In genomic region chr11:77418155-77418980, GRCh38 we compare ENCODE assay signal across 10 cellular contexts. TPM values are rescaled to one million over a fixed set of nuclear protein-coding genes. Genes with fewer than 3 reads are reported as not detected.
DNase-seq lines count a peak whose midpoint lies in the region; ATAC-seq and TF ChIP-seq lines count a peak whose summit lies in the region.
"Had no signal": no experiment of that assay in that cellular context is flagged by ENCODE, and none has a peak within 500 bp of the region (broad histone marks: within the 10 kb centered on the region; RNA-seq: fewer than 3 reads in every experiment).

No MANE protein-coding gene starts in this region.

- H3K27me3 Mint-ChIP-seq in WTC11 (ENCODE audit: low read depth), result no peaks in the 10 kb centered on the region

- peaks cover 73% of the 10 kb centered on the region for H3K4me1 Mint-ChIP-seq in WTC11

- DNase-seq in GM10266 (ENCODE audit: extremely low spot score) (peak; percentile 40), WTC11 (ENCODE audit: low spot score) (no peak), middle frontal gyrus (ENCODE audit: extremely low spot score, low spot score) (no peak), NCI-H146 treated with DMSO at 0.1 percent for 48 hours (lab: John Stamatoyannopoulos, UW; ENCODE audit: unreplicated experiment) (no peak)
- DNase-seq in stimulated activated CD8-positive, alpha-beta memory T cell treated with anti-CD3 and anti-CD28 coated beads, Interleukin-4, amount 100 ng/mL, for 48 hours, result no peak
- DNase-seq in stimulated activated naive CD4-positive, alpha-beta T cell (lab: John Stamatoyannopoulos, UW), result no peak
- DNase-seq: NCI-H187 treated with DMSO at 0.1 percent for 48 hours, right cardiac atrium had no signal

- POLR2A ChIA-PET in WTC11 (lab: Charles Lee), result no interaction called here

- ATAC-seq in GM19452 (IDR thresholded peaks at IDR 0.05; ENCODE audit: unreplicated experiment), result peak; percentile 60
- peak; percentile 78 for ATAC-seq in HG03442 (IDR thresholded peaks at IDR 0.05; ENCODE audit: unreplicated experiment)
- ATAC-seq in WTC11, result no peak
- ATAC-seq: right cardiac atrium had no signal

- H3K4me3 Mint-ChIP-seq in WTC11, result no peak overlapping the region

- CTCF ChIA-PET in WTC11 (lab: Charles Lee), result no interaction called here

- peak overlapping the region; percentile 35 for H3K27ac Mint-ChIP-seq in WTC11

- H3K9me3 Mint-ChIP-seq in WTC11, result no peaks in the 10 kb centered on the region

- no peak for TF ChIP-seq CTCF in GM10266 (IDR thresholded peaks at IDR 0.05; ENCODE audit: control insufficient read depth, insufficient read depth, low read depth, missing control alignments)
- TF ChIP-seq CTCF in WTC11 (IDR thresholded peaks at IDR 0.05), result no peak

- H3K36me3 Mint-ChIP-seq in WTC11, result no peaks in the 10 kb centered on the region; the same call in 1 of the 2 replicates

TF ChIP-seq in WTC11, 78 proteins besides CTCF, POLR2A, EP300 and RAD21:
- TF ChIP-seq STAT6 (CRISPR knock-in tag; conservative IDR thresholded peaks at IDR 0.05; ENCODE audit: low read depth) (no peak), FOXJ3 (CRISPR knock-in tag; IDR thresholded peaks at IDR 0.05; ENCODE audit: borderline replicate concordance) (no peak), ZNF423 (CRISPR knock-in tag; IDR thresholded peaks at IDR 0.05) (no peak)
TF ChIP-seq in WTC11: peak in this region for 0.

RNA-seq across cellular contexts. Expression of gene PAK1, which starts 55.5 kb away (rescaled TPM):
- total RNA-seq in WTC11 (2021), result 160 to 191 TPM (median 166 TPM) in 3 replicates
